18 cellular contexts compared by ENCODE assay signal in the genomic region with DNA sequence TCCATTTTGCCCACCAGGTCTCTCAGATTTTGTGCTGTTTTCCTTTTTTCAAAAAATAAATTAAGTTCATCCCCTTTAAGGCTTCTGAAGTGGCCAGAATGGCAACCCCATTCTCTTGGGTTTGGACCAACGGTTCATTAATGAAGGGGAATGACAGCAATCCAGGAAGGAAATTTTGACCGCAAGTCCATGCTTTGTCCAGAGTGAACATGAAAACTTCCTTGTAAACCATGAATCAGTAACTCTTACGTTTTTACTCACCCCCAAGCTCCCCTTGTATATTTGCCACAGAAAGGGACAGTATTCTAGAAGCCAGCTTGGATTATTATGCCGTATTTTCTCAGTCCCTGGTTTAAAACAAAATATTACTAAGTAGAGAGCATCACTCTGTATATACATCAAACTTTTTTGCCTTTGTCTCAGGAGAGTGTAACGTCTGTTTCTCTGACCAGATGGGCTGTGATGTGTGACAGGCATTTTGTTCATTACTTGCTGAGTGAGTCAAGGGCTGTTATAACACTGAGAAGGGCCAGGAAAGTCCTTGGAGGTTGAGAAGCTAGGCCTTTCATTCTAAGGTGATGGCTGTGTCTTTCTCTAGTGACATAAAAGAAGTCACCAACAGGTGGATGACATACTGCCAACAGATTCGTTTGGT.
"Had no signal": no experiment of that assay in that cellular context is flagged by ENCODE, and none has a peak within 500 bp of the region (broad histone marks: within the 10 kb centered on the region; RNA-seq: fewer than 3 reads in every experiment).

No MANE protein-coding gene starts in this region.

- H3K27me3 ChIP-seq: ascending aorta, cardiac muscle cell, dorsolateral prefrontal cortex, esophagus muscularis mucosa, heart right ventricle, left lung, ovary, transverse colon had no signal

- FAIRE-seq: frontal cortex had no signal

- H3K27ac ChIP-seq: ascending aorta, cardiac muscle cell, esophagus muscularis mucosa, heart right ventricle, left lung, ovary, transverse colon had no signal

- H3K36me3 ChIP-seq: cardiac muscle cell, ovary had no signal

- DNase-seq: activated CD4-positive, alpha-beta memory T cell treated with anti-CD3 and anti-CD28 coated beads for 36 hours; activated CD8-positive, alpha-beta memory T cell treated with anti-CD3 and anti-CD28 coated beads, Interleukin-2, amount 10 ng/mL, durations not matched to agents 7 days and 5 days; activated naive CD4-positive, alpha-beta T cell treated with anti-CD3 and anti-CD28 coated beads, Interleukin-2, amount 10 ng/mL, durations not matched to agents 7 days and 5 days; activated T-cell treated with anti-CD3 and anti-CD28 coated beads, Interleukin-2, amount 50 U/mL, for 24 hours; dorsolateral prefrontal cortex; heart right ventricle; left lung; mammary epithelial cell; ovary; stimulated activated CD4-positive, alpha-beta T cell treated with anti-CD3 and anti-CD28 coated beads, Interleukin-12 subunit alpha, Interleukin-12 subunit beta, amount 100 ng/mL, for 4 hours; stimulated activated CD4-positive, alpha-beta T cell treated with anti-CD3 and anti-CD28 coated beads, Interleukin-2, amount 100 ng/mL, for 24 hours; transverse colon had no signal

- H3K4me3 ChIP-seq: ascending aorta, cardiac muscle cell, dorsolateral prefrontal cortex, esophagus muscularis mucosa, heart right ventricle, left lung, ovary, transverse colon had no signal

- ATAC-seq: activated CD4-positive, CD25-positive, alpha-beta regulatory T cell treated with anti-CD3 and anti-CD28 coated beads, Interleukin-2, amount 50 U/mL, for 24 hours; activated CD8-positive, alpha-beta memory T cell treated with anti-CD3 and anti-CD28 coated beads, Interleukin-2, amount 10 ng/mL, durations not matched to agents 7 days and 5 days; heart right ventricle; left lung; stimulated activated memory B cell treated with anti-CD40 and anti-IgM and Interleukin-4, amounts not matched to agents 10 μg/mL and 1 μg/mL and 100 μg/mL, for 72 hours had no signal

- H3K9me3 ChIP-seq: ascending aorta, esophagus muscularis mucosa, heart right ventricle, left lung, ovary, transverse colon had no signal
